ENCODE assay signal across 22 cellular contexts in genomic region chr5:144448457-144448856, GRCh38.
"Had no signal": no experiment of that assay in that cellular context is flagged by ENCODE, and none has a peak within 500 bp of the region (broad histone marks: within the 10 kb centered on the region; RNA-seq: fewer than 3 reads in every experiment).

No MANE protein-coding gene starts in this region.

- H3K27ac ChIP-seq: Peyer's patch, SJSA1 had no signal

- H3K36me3 ChIP-seq: Peyer's patch, SJSA1 had no signal

- H3K4me1 ChIP-seq: Peyer's patch, SJSA1 had no signal

- ATAC-seq: HepG2, PC-3 had no signal

- H3K4me3 ChIP-seq: Peyer's patch, SJSA1 had no signal

- FAIRE-seq: HepG2 had no signal

- H3K27me3 ChIP-seq: Peyer's patch, SJSA1 had no signal

- H3K9me3 ChIP-seq: Peyer's patch, SJSA1 had no signal

- DNase-seq: IMR-90, Kasumi-1, KG1, MM.1S, NCI-H1092 treated with DMSO at 0.1 percent for 48 hours, NCI-H1436, NCI-H187, NCI-H2029, NCI-H2081 treated with DMSO at 0.1 percent for 48 hours, NCI-H2171, NCI-H226, NCI-H446, NCI-H510A, NCI-H524 treated with DMSO at 0.1 percent for 48 hours, NCI-H69, NCI-H774, PC-3, Peyer's patch, Right ventricle myocardium superior, SIG-M5 had no signal
